8 cellular contexts compared by ENCODE assay signal in genomic region chr15:38252481-38253311, GRCh38. TPM values are rescaled to one million over a fixed set of nuclear protein-coding genes. Genes with fewer than 3 reads are reported as not detected.
DNase-seq lines count a peak whose midpoint lies in the region; ATAC-seq and TF ChIP-seq lines count a peak whose summit lies in the region.

SPRED1 (plus strand) TSS chr15:38252836; CDS start chr15:38253186, 350 bp downstream.

- H3K27me3 Mint-ChIP-seq in activated CD8-positive, alpha-beta T cell treated with anti-CD3 and anti-CD28 coated beads, Interleukin-2, amount 10 ng/mL, durations not matched to agents 7 days and 5 days (ENCODE audit: low read depth): peaks cover 60% of the 10 kb centered on the region
- peaks cover 7% of the 10 kb centered on the region for H3K27me3 Mint-ChIP-seq in mesothelial cell of epicardium (ENCODE audit: low read depth)
- H3K27me3 Mint-ChIP-seq in stimulated activated naive CD8-positive, alpha-beta T cell treated with anti-CD3 and anti-CD28 coated beads, Interleukin-15, Interleukin-2, amounts not matched to agents 100 ng/mL and 50 ng/mL, for 24 hours: peaks cover 37% of the 10 kb centered on the region

- ATAC-seq in GM21723 (IDR thresholded peaks at IDR 0.05; ENCODE audit: unreplicated experiment): peak; percentile 35
- ATAC-seq in activated CD8-positive, alpha-beta T cell treated with anti-CD3 and anti-CD28 coated beads, Interleukin-2, amount 10 ng/mL, durations not matched to agents 7 days and 5 days: peak; percentile 35

- POLR2A ChIA-PET in activated CD8-positive, alpha-beta T cell treated with anti-CD3 and anti-CD28 coated beads, Interleukin-2, amount 10 ng/mL, durations not matched to agents 7 days and 5 days (lab: Charles Lee): interaction anchor here (0.7 kb wide), 1 partner anchor 1548 kb away, joined by 3 read pairs; no protein-coding TSS in a partner anchor

- H3K79me2 ChIP-seq in Karpas-422 (ENCODE audit: low read length): peaks cover 55% of the 10 kb centered on the region

- TF ChIP-seq CTCF in mesothelial cell of epicardium (IDR thresholded peaks at IDR 0.05; ENCODE audit: unreplicated experiment): no peak

- H3K27ac ChIP-seq in Karpas-422 (ENCODE audit: low read length) (peak within 1 kb of the TSS; percentile 73), epithelial cell of prostate (peak within 1 kb of the TSS; percentile 94)

- peak within 1 kb of the TSS; percentile 92 for H2AFZ ChIP-seq in Karpas-422 (ENCODE audit: low read length)

- H3K36me3 Mint-ChIP-seq in activated CD8-positive, alpha-beta T cell treated with anti-CD3 and anti-CD28 coated beads, Interleukin-2, amount 10 ng/mL, durations not matched to agents 7 days and 5 days (ENCODE audit: low read depth): no peaks in the 10 kb centered on the region
- H3K36me3 Mint-ChIP-seq in mesothelial cell of epicardium: no peaks in the 10 kb centered on the region
- H3K36me3 Mint-ChIP-seq in stimulated activated naive CD8-positive, alpha-beta T cell treated with anti-CD3 and anti-CD28 coated beads, Interleukin-15, Interleukin-2, amounts not matched to agents 100 ng/mL and 50 ng/mL, for 24 hours (ENCODE audit: low read depth): no peaks in the 10 kb centered on the region

- H4K20me1 ChIP-seq in Karpas-422 (ENCODE audit: insufficient read depth, low read depth, low read length): peaks cover 13% of the 10 kb centered on the region; the same call in 1 of the 2 replicates

- H3K9ac ChIP-seq in Karpas-422 (ENCODE audit: low read length): peak within 1 kb of the TSS; percentile 96

- H3K4me1 ChIP-seq in Karpas-422 (ENCODE audit: low read length): peaks cover 50% of the 10 kb centered on the region

- H3K4me2 ChIP-seq in Karpas-422 (ENCODE audit: low read depth, low read length, poor library complexity, severe bottlenecking): peak within 1 kb of the TSS; percentile 90

- H3K27ac Mint-ChIP-seq in activated CD8-positive, alpha-beta T cell treated with anti-CD3 and anti-CD28 coated beads, Interleukin-2, amount 10 ng/mL, durations not matched to agents 7 days and 5 days: peak within 1 kb of the TSS; percentile 1
- peak within 1 kb of the TSS; percentile 95 for H3K27ac Mint-ChIP-seq in mesothelial cell of epicardium
- peak within 1 kb of the TSS; percentile 82 for H3K27ac Mint-ChIP-seq in stimulated activated naive CD8-positive, alpha-beta T cell treated with anti-CD3 and anti-CD28 coated beads, Interleukin-15, Interleukin-2, amounts not matched to agents 100 ng/mL and 50 ng/mL, for 24 hours

- H3K4me3 Mint-ChIP-seq in activated CD8-positive, alpha-beta T cell treated with anti-CD3 and anti-CD28 coated beads, Interleukin-2, amount 10 ng/mL, durations not matched to agents 7 days and 5 days: peak within 1 kb of the TSS; percentile 72
- peak within 1 kb of the TSS; percentile 89 for H3K4me3 Mint-ChIP-seq in mesothelial cell of epicardium
- peak within 1 kb of the TSS; percentile 91 for H3K4me3 Mint-ChIP-seq in stimulated activated naive CD8-positive, alpha-beta T cell treated with anti-CD3 and anti-CD28 coated beads, Interleukin-15, Interleukin-2, amounts not matched to agents 100 ng/mL and 50 ng/mL, for 24 hours

- H3K4me3 ChIP-seq in Karpas-422 (ENCODE audit: low read length): peak within 1 kb of the TSS; percentile 89

- no peaks in the 10 kb centered on the region for H3K27me3 ChIP-seq in Karpas-422 (ENCODE audit: low read length)

- H3K9me2 ChIP-seq in Karpas-422 (replicated peaks; ENCODE audit: insufficient read depth, low read length): no peaks in the 10 kb centered on the region

- CTCF ChIA-PET in activated CD8-positive, alpha-beta T cell treated with anti-CD3 and anti-CD28 coated beads, Interleukin-2, amount 10 ng/mL, durations not matched to agents 7 days and 5 days (lab: Charles Lee): interaction anchor here (0.7 to 1.6 kb wide), 3 partner anchors 21 to 188 kb away, joined by 3 read pairs; no protein-coding TSS in a partner anchor

- no peaks in the 10 kb centered on the region for H3K9me3 Mint-ChIP-seq in activated CD8-positive, alpha-beta T cell treated with anti-CD3 and anti-CD28 coated beads, Interleukin-2, amount 10 ng/mL, durations not matched to agents 7 days and 5 days (ENCODE audit: insufficient read depth)
- no peaks in the 10 kb centered on the region for H3K9me3 Mint-ChIP-seq in mesothelial cell of epicardium
- H3K9me3 Mint-ChIP-seq in stimulated activated naive CD8-positive, alpha-beta T cell treated with anti-CD3 and anti-CD28 coated beads, Interleukin-15, Interleukin-2, amounts not matched to agents 100 ng/mL and 50 ng/mL, for 24 hours: no peaks in the 10 kb centered on the region

- peaks cover 5% of the 10 kb centered on the region; the same call in 1 of the 2 replicates for H3K36me3 ChIP-seq in Karpas-422 (ENCODE audit: insufficient read depth, low read length)

- peak; percentile 64 for DNase-seq in ELR (ENCODE audit: low read depth)
- peak; percentile 71 for DNase-seq in Karpas-422
- DNase-seq in activated CD8-positive, alpha-beta T cell treated with anti-CD3 and anti-CD28 coated beads, Interleukin-2, amount 10 ng/mL, durations not matched to agents 7 days and 5 days: no peak
- no peak for DNase-seq in epithelial cell of prostate (ENCODE audit: low read depth, low spot score)
- peak; percentile 66 for DNase-seq in mesothelial cell of epicardium (ENCODE audit: low spot score in 2 of 2, unreplicated experiment in 2 of 2)
- DNase-seq in cortex of kidney (lab: John Stamatoyannopoulos, UW): no peak

- H3K9me3 ChIP-seq in Karpas-422 (ENCODE audit: low read length): no peaks in the 10 kb centered on the region

- H3K4me1 Mint-ChIP-seq in activated CD8-positive, alpha-beta T cell treated with anti-CD3 and anti-CD28 coated beads, Interleukin-2, amount 10 ng/mL, durations not matched to agents 7 days and 5 days (ENCODE audit: low read depth): peaks cover 33% of the 10 kb centered on the region
- H3K4me1 Mint-ChIP-seq in mesothelial cell of epicardium: peaks cover 46% of the 10 kb centered on the region
- peaks cover 24% of the 10 kb centered on the region for H3K4me1 Mint-ChIP-seq in stimulated activated naive CD8-positive, alpha-beta T cell treated with anti-CD3 and anti-CD28 coated beads, Interleukin-15, Interleukin-2, amounts not matched to agents 100 ng/mL and 50 ng/mL, for 24 hours (ENCODE audit: low read depth)

RNA-seq across cellular contexts. Expression of gene SPRED1, which starts in this region (rescaled TPM):
- 25.6 and 27.7 TPM in 2 replicates for total RNA-seq in Karpas-422 (2014; rRNA removed; shearing (Covaris generic); ENCODE audit: low replicate concordance)
- under 1 TPM; 0.31 to 0.79 TPM for total RNA-seq in activated CD8-positive, alpha-beta T cell treated with anti-CD3 and anti-CD28 coated beads, Interleukin-2, amount 10 ng/mL, durations not matched to agents 7 days and 5 days
- 36.3 to 39.9 TPM (median 36.7 TPM) in 3 replicates for total RNA-seq in mesothelial cell of epicardium

Comparison
In these comparisons a context has a peak if more than half of its experiments do, and no peak if none do; other contexts are left out.
1. RNA of gene SPRED1 (total RNA-seq): 36.3 to 39.9 TPM in mesothelial cell of epicardium and 25.6 to 27.7 TPM in Karpas-422; 0.31 to 0.79 TPM in activated CD8-positive, alpha-beta T cell treated with anti-CD3 and anti-CD28 coated beads, Interleukin-2, amount 10 ng/mL, durations not matched to agents 7 days and 5 days; every median in the first group is over 10 times any median in the second.
2. Peak in ATAC-seq in activated CD8-positive, alpha-beta T cell treated with anti-CD3 and anti-CD28 coated beads, Interleukin-2, amount 10 ng/mL, durations not matched to agents 7 days and 5 days; RNA of the gene not detected or under 1 TPM.
3. DNase-seq: peak in ELR (single experiment), Karpas-422 (single experiment) and mesothelial cell of epicardium (2 of 2); none in activated CD8-positive, alpha-beta T cell treated with anti-CD3 and anti-CD28 coated beads, Interleukin-2, amount 10 ng/mL, durations not matched to agents 7 days and 5 days (single experiment), epithelial cell of prostate (single experiment) and cortex of kidney (single experiment).
4. H3K27ac Mint-ChIP-seq: peak in every context shown above with its lines; median percentile 95 in mesothelial cell of epicardium; 82 in stimulated activated naive CD8-positive, alpha-beta T cell treated with anti-CD3 and anti-CD28 coated beads, Interleukin-15, Interleukin-2, amounts not matched to agents 100 ng/mL and 50 ng/mL, for 24 hours; 1 in activated CD8-positive, alpha-beta T cell treated with anti-CD3 and anti-CD28 coated beads, Interleukin-2, amount 10 ng/mL, durations not matched to agents 7 days and 5 days.
5. Peak in every context shown above with its lines, with median percentiles within 50 percentile points of each other: H3K4me3 Mint-ChIP-seq.